Comparison of ENCODE assay signal across 18 cellular contexts in the genomic region with DNA sequence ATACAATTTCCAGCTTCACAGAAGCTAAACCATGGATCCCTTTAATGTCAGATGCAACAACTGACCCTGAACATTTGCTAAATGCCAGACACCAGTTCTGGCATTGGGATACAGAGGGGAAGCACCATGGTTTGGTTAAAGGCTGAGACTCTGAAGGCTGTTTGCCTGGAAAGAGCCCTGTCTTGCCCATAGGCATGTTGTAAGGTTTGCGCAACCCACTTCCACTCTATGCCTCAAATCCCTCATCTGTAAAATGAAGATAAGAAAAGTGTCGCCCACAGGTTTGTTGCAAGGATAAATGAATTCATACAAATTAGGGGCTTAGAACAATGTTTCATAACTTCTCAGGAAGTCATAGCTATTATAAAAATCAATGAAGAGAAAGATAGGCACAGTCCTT.
"Had no signal": no experiment of that assay in that cellular context is flagged by ENCODE, and none has a peak within 500 bp of the region (broad histone marks: within the 10 kb centered on the region; RNA-seq: fewer than 3 reads in every experiment).

No MANE protein-coding gene starts in this region.

- H3K4me1 ChIP-seq: left ventricle myocardium inferior, right atrium auricular region, sigmoid colon, spleen, suprapubic skin, tibial artery, upper lobe of right lung had no signal

- H3K36me3 ChIP-seq: left ventricle myocardium inferior, ovary, right atrium auricular region, sigmoid colon, spleen, suprapubic skin, thoracic aorta, tibial artery, upper lobe of right lung had no signal

- H3K27ac ChIP-seq: left ventricle myocardium inferior, ovary, right atrium auricular region, sigmoid colon, spleen, suprapubic skin, thoracic aorta, tibial artery, upper lobe of right lung had no signal

- DNase-seq: hypothalamus; islet precursor cell; left ventricle myocardium inferior; midbrain; mucosa of descending colon; naive thymus-derived CD4-positive, alpha-beta T cell; ovary; sigmoid colon; small intestine; spleen; stimulated activated CD4-positive, alpha-beta T cell treated with anti-CD3 and anti-CD28 coated beads, Interleukin-4, amount 100 ng/mL, for 24 hours; stimulated activated naive CD4-positive, alpha-beta T cell; tibial artery; trophoblast cell; upper lobe of right lung had no signal

- H3K9me3 ChIP-seq: left ventricle myocardium inferior, mucosa of descending colon, ovary, right atrium auricular region, sigmoid colon, spleen, suprapubic skin, thoracic aorta, tibial artery, upper lobe of right lung had no signal

- H3K4me3 ChIP-seq: left ventricle myocardium inferior, mucosa of descending colon, ovary, right atrium auricular region, sigmoid colon, spleen, suprapubic skin, thoracic aorta, tibial artery, upper lobe of right lung had no signal

- H3K27me3 ChIP-seq: ovary, right atrium auricular region, sigmoid colon, spleen, suprapubic skin, tibial artery, upper lobe of right lung had no signal
